In the genomic region with DNA sequence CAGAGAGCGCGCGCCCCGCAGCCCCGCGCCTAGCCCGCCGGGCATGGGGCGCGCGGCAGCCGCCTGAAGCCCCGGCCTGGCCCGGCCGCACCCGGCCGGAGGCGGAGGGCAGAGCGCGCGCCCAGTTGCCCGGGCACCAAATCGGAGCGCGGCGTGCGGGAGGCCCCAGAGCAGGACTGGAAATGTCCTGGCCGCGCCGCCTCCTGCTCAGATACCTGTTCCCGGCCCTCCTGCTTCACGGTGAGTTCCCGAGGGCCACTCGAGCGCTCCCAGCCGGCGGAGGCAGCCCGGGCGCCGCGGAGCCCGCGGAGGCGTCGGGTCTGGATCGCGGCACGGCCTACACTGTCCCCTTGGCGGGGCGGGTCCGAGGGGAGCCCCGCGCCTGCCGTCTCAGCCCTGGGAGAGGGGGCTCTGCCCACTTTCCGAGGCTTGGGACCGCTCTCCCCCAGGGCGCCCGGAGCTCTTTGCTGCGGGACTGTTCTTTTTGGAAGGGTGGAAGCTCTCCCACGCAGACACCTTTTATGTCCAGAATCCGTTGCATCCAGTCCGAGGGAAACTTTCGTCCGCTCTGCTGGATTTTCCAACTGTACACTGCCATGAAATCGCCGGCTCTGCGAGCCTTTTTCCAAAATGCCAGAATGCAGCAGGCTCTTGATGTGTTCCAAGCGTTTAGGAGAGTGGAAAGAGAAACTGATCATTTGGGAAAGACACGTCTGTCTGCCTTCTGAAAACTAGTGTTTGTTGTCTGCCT, we compare ENCODE assay signal across 8 cellular contexts. TPM values are rescaled to one million over a fixed set of nuclear protein-coding genes. Genes with fewer than 3 reads are reported as not detected.
DNase-seq lines count a peak whose midpoint lies in the region; ATAC-seq and TF ChIP-seq lines count a peak whose summit lies in the region.

No MANE protein-coding gene starts in this region.

- peak overlapping the region; percentile 15 for H3K4me3 Mint-ChIP-seq in activated naive CD4-positive, alpha-beta T cell treated with anti-CD3 and anti-CD28 coated beads, Interleukin-2, amount 10 ng/mL, durations not matched to agents 7 days and 5 days
- peak overlapping the region; percentile 77 for H3K4me3 Mint-ChIP-seq in chondrocyte (ENCODE audit: unreplicated experiment)

- H3K27me3 ChIP-seq in vagina = no peaks in the 10 kb centered on the region

- DNase-seq in activated naive CD4-positive, alpha-beta T cell treated with anti-CD3 and anti-CD28 coated beads, Interleukin-2, amount 10 ng/mL, durations not matched to agents 7 days and 5 days = no peak
- DNase-seq in activated naive CD4-positive, alpha-beta T cell treated with Interleukin-2 at 50 U/mL for 16 hours = no peak
- DNase-seq in chondrocyte (ENCODE audit: low spot score) (no peak), vagina (ENCODE audit: extremely low spot score in 2 of 2) (no peak), foreskin melanocyte (no peak)
- no peak for DNase-seq in activated naive CD4-positive, alpha-beta T cell treated with anti-CD3 and anti-CD28 coated beads, Interleukin-2, amount 50 U/mL, for 16 hours

- H3K9me3 ChIP-seq in mesodermal cell (ENCODE audit: control insufficient read depth, low read length) (no peaks in the 10 kb centered on the region), vagina (no peaks in the 10 kb centered on the region)

- peaks cover 4% of the 10 kb centered on the region for H3K4me1 Mint-ChIP-seq in activated naive CD4-positive, alpha-beta T cell treated with anti-CD3 and anti-CD28 coated beads, Interleukin-2, amount 10 ng/mL, durations not matched to agents 7 days and 5 days
- H3K4me1 Mint-ChIP-seq in chondrocyte (ENCODE audit: low read depth) = peaks cover 35% of the 10 kb centered on the region

- TF ChIP-seq CTCF in chondrocyte (IDR thresholded peaks at IDR 0.05) (peak; percentile 21), vagina (IDR thresholded peaks at IDR 0.05) (no peak)

- peaks cover 44% of the 10 kb centered on the region for H3K27me3 Mint-ChIP-seq in activated naive CD4-positive, alpha-beta T cell treated with anti-CD3 and anti-CD28 coated beads, Interleukin-2, amount 10 ng/mL, durations not matched to agents 7 days and 5 days
- H3K27me3 Mint-ChIP-seq in chondrocyte (ENCODE audit: low read depth) = peaks cover 1% of the 10 kb centered on the region

- H3K9me3 Mint-ChIP-seq in activated naive CD4-positive, alpha-beta T cell treated with anti-CD3 and anti-CD28 coated beads, Interleukin-2, amount 10 ng/mL, durations not matched to agents 7 days and 5 days = no peaks in the 10 kb centered on the region
- H3K9me3 Mint-ChIP-seq in chondrocyte (ENCODE audit: low read depth) = no peaks in the 10 kb centered on the region

- no peaks in the 10 kb centered on the region for H3K36me3 Mint-ChIP-seq in activated naive CD4-positive, alpha-beta T cell treated with anti-CD3 and anti-CD28 coated beads, Interleukin-2, amount 10 ng/mL, durations not matched to agents 7 days and 5 days
- H3K36me3 Mint-ChIP-seq in chondrocyte (ENCODE audit: low read depth) = peaks cover 2% of the 10 kb centered on the region

- H3K27ac Mint-ChIP-seq in activated naive CD4-positive, alpha-beta T cell treated with anti-CD3 and anti-CD28 coated beads, Interleukin-2, amount 10 ng/mL, durations not matched to agents 7 days and 5 days = no peak overlapping the region
- H3K27ac Mint-ChIP-seq in chondrocyte (ENCODE audit: unreplicated experiment) = peak overlapping the region; percentile 71

- intact Hi-C loops in vagina (cut with DNase I) = loop anchor here (10.0 kb wide), 1 partner anchor 60 kb away; no protein-coding TSS in a partner anchor

- H3K4me1 ChIP-seq in mesodermal cell (ENCODE audit: control insufficient read depth, insufficient read depth, low read length, poor library complexity, severe bottlenecking) (peaks cover 11% of the 10 kb centered on the region), vagina (peaks cover 35% of the 10 kb centered on the region)

- CTCF ChIA-PET in activated naive CD4-positive, alpha-beta T cell treated with anti-CD3 and anti-CD28 coated beads, Interleukin-2, amount 10 ng/mL, durations not matched to agents 7 days and 5 days (lab: Charles Lee) = no interaction called here

- peak overlapping the region; percentile 29 for H3K27ac ChIP-seq in mesodermal cell (ENCODE audit: low read depth, low read length, severe bottlenecking)
- H3K27ac ChIP-seq in vagina = peak overlapping the region; percentile 92

- H3K36me3 ChIP-seq in mesodermal cell (ENCODE audit: control insufficient read depth, insufficient read depth, low read length) = no peaks in the 10 kb centered on the region
- H3K36me3 ChIP-seq in vagina = no peaks in the 10 kb centered on the region

- TF ChIP-seq POLR2A in vagina (IDR thresholded peaks at IDR 0.05) = no peak

- 1% methylated on average over 48 to 61 of the region's 69 CpGs for WGBS in mesodermal cell (ENCODE audit: insufficient coverage in 2 of 2), 2 experiments

- peak overlapping the region; percentile 58 for H3K4me3 ChIP-seq in mesodermal cell (ENCODE audit: extremely low read depth, insufficient read depth, low read length, poor library complexity, severe bottlenecking)
- peak overlapping the region; percentile 70 to 92 for H3K4me3 ChIP-seq in vagina

- no peak for ATAC-seq in GM18909 (IDR thresholded peaks at IDR 0.05; ENCODE audit: poor library complexity, unreplicated experiment)

RNA-seq across cellular contexts. Expression of a gene that starts 0.5 kb away (rescaled TPM):
- total RNA-seq in chondrocyte = 9.5 to 41.3 TPM (median 13.1 TPM) in 3 replicates
- 37.6 TPM for polyA plus RNA-seq in mesodermal cell (2013, experiment 1 of 2)
- polyA plus RNA-seq in mesodermal cell (2013, experiment 2 of 2) = 28.9 TPM
- 110 TPM for total RNA-seq in vagina
